Comparison of ENCODE assay signal across 8 cellular contexts in genomic region chr22:46116491-46116958, GRCh38. TPM values are rescaled to one million over a fixed set of nuclear protein-coding genes. Genes with fewer than 3 reads are reported as not detected.
DNase-seq lines count a peak whose midpoint lies in the region; ATAC-seq and TF ChIP-seq lines count a peak whose summit lies in the region.

No MANE protein-coding gene starts in this region.

- no peaks in the 10 kb centered on the region for H3K27me3 ChIP-seq in kidney epithelial cell (ENCODE audit: control insufficient read depth, insufficient read depth, low read length)

- no peak overlapping the region for H3K4me3 ChIP-seq in kidney epithelial cell (ENCODE audit: low read depth, low read length)

- H3K36me3 ChIP-seq in kidney epithelial cell (ENCODE audit: control insufficient read depth, insufficient read depth, low read length) = peaks cover 3% of the 10 kb centered on the region

- peak; percentile 94 for TF ChIP-seq CTCF in kidney epithelial cell (IDR thresholded peaks at IDR 0.05; ENCODE audit: insufficient read depth, low read length, poor library complexity, severe bottlenecking)

- peak; percentile 52 for ATAC-seq in GM19455 (IDR thresholded peaks at IDR 0.05; ENCODE audit: unreplicated experiment)

- peak; percentile 69 to 80 for DNase-seq in AML-193 (lab: John Stamatoyannopoulos, UW)
- peak; percentile 87 for DNase-seq in NCI-H2196 (lab: John Stamatoyannopoulos, UW; ENCODE audit: unreplicated experiment)
- peak; percentile 76 for DNase-seq in activated CD4-positive, alpha-beta T cell treated with anti-CD3 and anti-CD28 coated beads for 1 hour
- DNase-seq in central memory CD4-positive, alpha-beta T cell = peak; percentile 70
- DNase-seq in kidney epithelial cell (ENCODE audit: low read depth) = no peak
- peak; percentile 90 for DNase-seq in stimulated activated CD4-positive, alpha-beta T cell treated with anti-CD3 and anti-CD28 coated beads, Interleukin-15, amount 100 ng/mL, for 24 hours
- DNase-seq in NCI-H187 (lab: John Stamatoyannopoulos, UW) = no peak

RNA-seq across cellular contexts. Expression of gene PPARA, which starts 33.8 kb away (rescaled TPM):
- total RNA-seq in kidney epithelial cell = 7.9 and 9.3 TPM in 2 replicates

Comparison
In these comparisons a context has a peak if more than half of its experiments do, and no peak if none do; other contexts are left out.
1. DNase-seq: peak in AML-193 (2 of 2), NCI-H2196 (single experiment), activated CD4-positive, alpha-beta T cell treated with anti-CD3 and anti-CD28 coated beads for 1 hour (single experiment), central memory CD4-positive, alpha-beta T cell (single experiment) and stimulated activated CD4-positive, alpha-beta T cell treated with anti-CD3 and anti-CD28 coated beads, Interleukin-15, amount 100 ng/mL, for 24 hours (single experiment); none in kidney epithelial cell (single experiment) and NCI-H187 (0 of 2).